Comparison of ENCODE assay signal across 11 cellular contexts in the genomic region with DNA sequence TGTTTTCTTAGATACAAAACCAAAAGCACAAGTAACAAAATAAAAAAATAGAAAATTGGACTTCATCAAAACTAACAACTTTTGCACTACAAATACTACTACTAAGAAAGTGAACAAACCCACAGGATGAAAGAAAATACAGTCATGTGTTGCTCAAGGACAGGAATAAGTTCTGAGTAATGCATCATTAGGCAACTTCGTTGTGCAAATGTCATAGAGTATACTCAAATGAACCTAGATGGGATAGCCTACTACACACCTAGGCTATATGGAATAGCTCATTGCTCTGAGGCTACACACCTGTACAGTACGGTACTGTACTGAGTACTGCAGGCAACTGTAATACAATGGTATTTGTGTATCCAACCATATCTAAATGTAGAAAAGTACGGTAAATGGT.
DNase-seq lines count a peak whose midpoint lies in the region; ATAC-seq, FAIRE-seq and TF ChIP-seq lines count a peak whose summit lies in the region.
"Had no signal": no experiment of that assay in that cellular context is flagged by ENCODE, and none has a peak within 500 bp of the region (broad histone marks: within the 10 kb centered on the region; RNA-seq: fewer than 3 reads in every experiment).

No MANE protein-coding gene starts in this region.

- intact Hi-C loops in CD8-positive, alpha-beta T cell (cut with DNase I, micrococcal nuclease) = no loop called here

- H3K9ac ChIP-seq in astrocyte (ENCODE audit: low read length) = no peak overlapping the region

- H3K27ac ChIP-seq in CD8-positive, alpha-beta T cell (ENCODE audit: low read depth, low read length) = no peak overlapping the region
- no peak overlapping the region for H3K27ac ChIP-seq in astrocyte (ENCODE audit: low read depth, low read length)
- peak overlapping the region; percentile 92 for H3K27ac ChIP-seq in neutrophil

- no peak for DNase-seq in CD8-positive, alpha-beta T cell
- peak; percentile 26 for DNase-seq in NCI-H226
- DNase-seq in astrocyte (ENCODE audit: low read depth) = peak; percentile 31
- DNase-seq in erythroblast (lab: John Stamatoyannopoulos, UW) = no peak
- DNase-seq in GM19240 (ENCODE audit: insufficient read length, low spot score) = no peak
- no peak for DNase-seq in mesothelial cell of epicardium (ENCODE audit: low spot score in 2 of 2, unreplicated experiment in 2 of 2)
- DNase-seq: aorta, naive B cell, NCI-H510A had no signal

- no peak overlapping the region for H2AFZ ChIP-seq in astrocyte (ENCODE audit: low read depth, low read length)

- H3K36me3 ChIP-seq in CD8-positive, alpha-beta T cell (ENCODE audit: insufficient read depth, low read length) = peaks cover 5% of the 10 kb centered on the region
- H3K36me3 ChIP-seq in astrocyte (ENCODE audit: insufficient read depth, low read length) = no peaks in the 10 kb centered on the region
- no peaks in the 10 kb centered on the region for H3K36me3 ChIP-seq in neutrophil

- no peak for ATAC-seq in CD8-positive, alpha-beta T cell
- no peak for ATAC-seq in HG02623 (IDR thresholded peaks at IDR 0.05; ENCODE audit: unreplicated experiment)

- no peak for FAIRE-seq in astrocyte (lab: Jason Lieb, UNC)

- TF ChIP-seq CTCF in CD8-positive, alpha-beta T cell (IDR thresholded peaks at IDR 0.05) = no peak
- TF ChIP-seq CTCF in astrocyte (IDR thresholded peaks at IDR 0.05; ENCODE audit: insufficient read depth, low read depth, low read length) (no peak), neutrophil (IDR thresholded peaks at IDR 0.05) (no peak), mesothelial cell of epicardium (IDR thresholded peaks at IDR 0.05; ENCODE audit: unreplicated experiment) (no peak)

- peaks cover 28% of the 10 kb centered on the region for H3K79me2 ChIP-seq in astrocyte (ENCODE audit: insufficient read depth, low read length)

- H3K27me3 ChIP-seq in CD8-positive, alpha-beta T cell (ENCODE audit: insufficient read depth, low read length) = no peaks in the 10 kb centered on the region
- no peaks in the 10 kb centered on the region for H3K27me3 ChIP-seq in astrocyte (ENCODE audit: insufficient read depth, low read length)
- no peaks in the 10 kb centered on the region for H3K27me3 ChIP-seq in neutrophil

- no peaks in the 10 kb centered on the region for H3K27me3 Mint-ChIP-seq in CD8-positive, alpha-beta T cell (ENCODE audit: low read depth)
- H3K27me3 Mint-ChIP-seq in astrocyte (ENCODE audit: low read depth, unreplicated experiment) = no peaks in the 10 kb centered on the region
- no peaks in the 10 kb centered on the region for H3K27me3 Mint-ChIP-seq in mesothelial cell of epicardium (ENCODE audit: low read depth)
- H3K27me3 Mint-ChIP-seq: naive B cell had no signal

- no peak for TF ChIP-seq POLR2A in erythroblast (IDR thresholded peaks at IDR 0.05; ENCODE audit: low read length)

- POLR2A ChIA-PET in CD8-positive, alpha-beta T cell (lab: Charles Lee) = no interaction called here

- no peaks in the 10 kb centered on the region for H3K9me3 ChIP-seq in CD8-positive, alpha-beta T cell (ENCODE audit: low read length)
- no peaks in the 10 kb centered on the region for H3K9me3 ChIP-seq in astrocyte (ENCODE audit: insufficient read depth, low read depth, low read length)
- H3K9me3 ChIP-seq in neutrophil = no peaks in the 10 kb centered on the region

- no peaks in the 10 kb centered on the region for H3K9me3 Mint-ChIP-seq in CD8-positive, alpha-beta T cell
- no peaks in the 10 kb centered on the region for H3K9me3 Mint-ChIP-seq in astrocyte (ENCODE audit: unreplicated experiment)
- H3K9me3 Mint-ChIP-seq in mesothelial cell of epicardium = no peaks in the 10 kb centered on the region
- H3K9me3 Mint-ChIP-seq: naive B cell had no signal

- CTCF ChIA-PET in CD8-positive, alpha-beta T cell (lab: Charles Lee) = interaction anchor here (1.2 kb wide), 1 partner anchor 13 kb away, joined by 3 read pairs; no protein-coding TSS in a partner anchor

- H3K4me1 ChIP-seq in CD8-positive, alpha-beta T cell (ENCODE audit: insufficient read depth, low read length) = peaks cover 11% of the 10 kb centered on the region
- no peaks in the 10 kb centered on the region for H3K4me1 ChIP-seq in astrocyte (ENCODE audit: insufficient read depth, low read length)
- H3K4me1 ChIP-seq in neutrophil (ENCODE audit: control insufficient read depth in 1 of 2, insufficient read depth in 1 of 2, low read depth in 1 of 2, low read length in 1 of 2) = peaks cover 69 to 75% of the 10 kb centered on the region in 2 experiments

- peaks cover 32% of the 10 kb centered on the region for H3K36me3 Mint-ChIP-seq in CD8-positive, alpha-beta T cell
- peaks cover 8% of the 10 kb centered on the region for H3K36me3 Mint-ChIP-seq in astrocyte (ENCODE audit: low read depth, unreplicated experiment)
- peaks cover 14% of the 10 kb centered on the region for H3K36me3 Mint-ChIP-seq in mesothelial cell of epicardium

- H3K4me3 Mint-ChIP-seq in CD8-positive, alpha-beta T cell = no peak overlapping the region
- H3K4me3 Mint-ChIP-seq in astrocyte (ENCODE audit: unreplicated experiment) (no peak overlapping the region), mesothelial cell of epicardium (no peak overlapping the region)
- H3K4me3 Mint-ChIP-seq: naive B cell had no signal

- no peak overlapping the region for H3K4me3 ChIP-seq in CD8-positive, alpha-beta T cell (ENCODE audit: low read depth, low read length)
- no peak overlapping the region for H3K4me3 ChIP-seq in astrocyte (ENCODE audit: insufficient read depth, low read depth, low read length)
- peak overlapping the region in 1 of 2 experiments; percentile 9 for H3K4me3 ChIP-seq in neutrophil (ENCODE audit: low read depth in 1 of 2, low read length in 1 of 2)

- H3K4me1 Mint-ChIP-seq in CD8-positive, alpha-beta T cell (ENCODE audit: low read depth) = peaks cover 46% of the 10 kb centered on the region
- peaks cover 17% of the 10 kb centered on the region for H3K4me1 Mint-ChIP-seq in astrocyte (ENCODE audit: low read depth, unreplicated experiment)
- peaks cover 6% of the 10 kb centered on the region for H3K4me1 Mint-ChIP-seq in mesothelial cell of epicardium

- H4K20me1 ChIP-seq in astrocyte (ENCODE audit: insufficient read depth, low read length) = peaks cover 44% of the 10 kb centered on the region

- no peak overlapping the region for H3K4me2 ChIP-seq in astrocyte (ENCODE audit: low read length)

- H3K27ac Mint-ChIP-seq in CD8-positive, alpha-beta T cell = peak overlapping the region; percentile 18
- H3K27ac Mint-ChIP-seq in astrocyte (ENCODE audit: unreplicated experiment) = no peak overlapping the region
- H3K27ac Mint-ChIP-seq in mesothelial cell of epicardium = no peak overlapping the region

Comparison
In these comparisons a context has a peak if more than half of its experiments do, and no peak if none do; other contexts are left out.
1. DNase-seq: peak in NCI-H226 (single experiment) and astrocyte (single experiment); none in CD8-positive, alpha-beta T cell (0 of 7), erythroblast (0 of 2), GM19240 (single experiment) and mesothelial cell of epicardium (0 of 2).